In the genomic region with DNA sequence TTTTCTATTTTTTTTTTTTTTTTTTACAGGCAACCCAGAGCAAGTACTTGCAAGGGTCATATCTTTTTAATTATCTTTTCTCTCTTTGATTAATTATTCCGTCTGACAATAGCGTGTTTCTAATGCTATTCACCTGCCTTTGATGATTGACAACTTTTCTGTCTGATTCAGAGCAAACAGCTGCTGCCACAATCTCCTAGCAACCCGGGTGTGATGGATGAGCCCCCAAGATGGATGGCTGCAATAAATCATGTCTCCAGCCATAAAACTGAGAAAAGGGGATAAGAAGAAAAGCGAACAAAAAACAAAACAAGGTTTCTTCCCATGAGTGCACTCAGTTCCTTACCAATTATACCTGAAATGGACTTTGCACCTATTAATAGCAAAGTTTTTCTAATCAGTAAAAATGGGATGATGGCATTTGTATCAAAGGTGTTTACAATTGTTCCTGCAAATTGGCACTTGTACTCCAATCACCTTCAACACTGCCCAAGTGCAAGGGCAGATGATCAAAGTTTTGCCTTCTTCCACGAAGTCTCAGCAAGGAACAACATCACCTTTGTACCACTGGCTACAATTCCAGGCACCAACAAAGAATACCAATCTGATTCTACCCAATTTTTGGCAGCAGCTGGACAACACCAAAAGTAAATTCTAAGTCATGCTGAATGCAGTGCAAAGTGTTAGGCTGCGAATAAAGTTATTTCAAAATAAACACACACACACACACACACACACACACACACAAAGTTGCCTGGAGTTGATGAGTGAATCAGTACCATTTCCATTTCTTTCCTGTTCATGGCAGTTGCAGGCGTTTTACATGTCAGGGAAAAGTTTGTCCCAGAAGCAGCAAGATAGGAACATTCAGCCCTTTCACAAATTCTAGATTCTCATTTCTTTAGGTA, we compare ENCODE assay signal across 21 cellular contexts. TPM values are rescaled to one million over a fixed set of nuclear protein-coding genes. Genes with fewer than 3 reads are reported as not detected.
DNase-seq lines count a peak whose midpoint lies in the region; FAIRE-seq and TF ChIP-seq lines count a peak whose summit lies in the region.
"Had no signal": no experiment of that assay in that cellular context is flagged by ENCODE, and none has a peak within 500 bp of the region (broad histone marks: within the 10 kb centered on the region; RNA-seq: fewer than 3 reads in every experiment).

No MANE protein-coding gene starts in this region.

- H3K27me3 ChIP-seq in bronchial epithelial cell (ENCODE audit: control insufficient read depth, insufficient read depth, low read length), result no peaks in the 10 kb centered on the region
- no peaks in the 10 kb centered on the region for H3K27me3 ChIP-seq in small intestine (ENCODE audit: control insufficient read depth in 2 of 2, insufficient read depth in 2 of 2, low read length in 2 of 2)
- H3K27me3 ChIP-seq: SJSA1, upper lobe of left lung had no signal

- peaks cover 89% of the 10 kb centered on the region for H3K4me1 Mint-ChIP-seq in mesothelial cell of epicardium
- H3K4me1 Mint-ChIP-seq in activated naive CD4-positive, alpha-beta T cell treated with anti-CD3 and anti-CD28 coated beads, Interleukin-2, amount 10 ng/mL, durations not matched to agents 7 days and 5 days, result peaks cover 31% of the 10 kb centered on the region

- no peaks in the 10 kb centered on the region for H3K9me3 Mint-ChIP-seq in mesothelial cell of epicardium
- no peaks in the 10 kb centered on the region for H3K9me3 Mint-ChIP-seq in activated naive CD4-positive, alpha-beta T cell treated with anti-CD3 and anti-CD28 coated beads, Interleukin-2, amount 10 ng/mL, durations not matched to agents 7 days and 5 days
- H3K9me3 Mint-ChIP-seq: activated CD4-positive, alpha-beta memory T cell treated with anti-CD3 and anti-CD28 coated beads for 36 hours; dendritic cell treated with granulocyte-macrophage colony-stimulating factor and Interleukin-4, amounts not matched to agents 40 ng/mL and 50 ng/mL, for 4 days; GM23338; stimulated activated naive CD8-positive, alpha-beta T cell treated with anti-CD3 and anti-CD28 coated beads, Interleukin-15, amount 100 ng/mL, for 72 hours; T-cell had no signal

- CTCF ChIA-PET in activated naive CD4-positive, alpha-beta T cell treated with anti-CD3 and anti-CD28 coated beads, Interleukin-2, amount 10 ng/mL, durations not matched to agents 7 days and 5 days (lab: Charles Lee), result interaction anchor here (1.1 kb wide), 1 partner anchor 18 kb away, joined by 4 read pairs; no protein-coding TSS in a partner anchor

- peak; percentile 43 for FAIRE-seq in bronchial epithelial cell (lab: Jason Lieb, UNC)
- FAIRE-seq in small intestine (lab: Jason Lieb, UNC), result no peak
- FAIRE-seq: keratinocyte had no signal

- 24 to 61% (median 42%) methylated on average over 7 of the region's 7 CpGs for WGBS in small intestine, 3 donors

- H3K4me3 ChIP-seq in bronchial epithelial cell (ENCODE audit: low read depth, low read length), result no peak overlapping the region
- H3K4me3 ChIP-seq in small intestine (ENCODE audit: low read depth in 1 of 2, low read length in 2 of 2), result no peak overlapping the region
- H3K4me3 ChIP-seq: GM23338, SJSA1, upper lobe of left lung had no signal

- H3K27me3 Mint-ChIP-seq in mesothelial cell of epicardium (ENCODE audit: low read depth), result peaks cover 2% of the 10 kb centered on the region
- H3K27me3 Mint-ChIP-seq in activated naive CD4-positive, alpha-beta T cell treated with anti-CD3 and anti-CD28 coated beads, Interleukin-2, amount 10 ng/mL, durations not matched to agents 7 days and 5 days, result peaks cover 67% of the 10 kb centered on the region

- H3K9me3 ChIP-seq in small intestine (ENCODE audit: control insufficient read depth, low read depth), result no peaks in the 10 kb centered on the region
- H3K9me3 ChIP-seq: SJSA1, upper lobe of left lung had no signal

- no peak for TF ChIP-seq CTCF in bronchial epithelial cell (IDR thresholded peaks at IDR 0.05; ENCODE audit: insufficient read depth, low read length, severe bottlenecking)
- no peak for TF ChIP-seq CTCF in mesothelial cell of epicardium (IDR thresholded peaks at IDR 0.05; ENCODE audit: unreplicated experiment)

- H3K4me1 ChIP-seq in small intestine (ENCODE audit: control insufficient read depth in 2 of 2, insufficient read depth in 1 of 2, low read depth in 1 of 2, low read length in 1 of 2), result peaks cover 0 to 11% of the 10 kb centered on the region in 2 donors

- peaks cover 18% of the 10 kb centered on the region for H3K36me3 Mint-ChIP-seq in mesothelial cell of epicardium
- no peaks in the 10 kb centered on the region for H3K36me3 Mint-ChIP-seq in activated naive CD4-positive, alpha-beta T cell treated with anti-CD3 and anti-CD28 coated beads, Interleukin-2, amount 10 ng/mL, durations not matched to agents 7 days and 5 days
- H3K36me3 Mint-ChIP-seq: activated CD4-positive, alpha-beta memory T cell treated with anti-CD3 and anti-CD28 coated beads for 36 hours; activated naive CD8-positive, alpha-beta T cell; T-cell had no signal

- peak overlapping the region; percentile 44 for H3K4me3 Mint-ChIP-seq in mesothelial cell of epicardium
- no peak overlapping the region for H3K4me3 Mint-ChIP-seq in activated naive CD4-positive, alpha-beta T cell treated with anti-CD3 and anti-CD28 coated beads, Interleukin-2, amount 10 ng/mL, durations not matched to agents 7 days and 5 days
- H3K4me3 Mint-ChIP-seq: activated CD4-positive, alpha-beta memory T cell treated with anti-CD3 and anti-CD28 coated beads for 36 hours; dendritic cell treated with granulocyte-macrophage colony-stimulating factor and Interleukin-4, amounts not matched to agents 40 ng/mL and 50 ng/mL, for 4 days; stimulated activated naive CD8-positive, alpha-beta T cell treated with anti-CD3 and anti-CD28 coated beads, Interleukin-15, amount 100 ng/mL, for 72 hours; T-cell had no signal

- H3K36me3 ChIP-seq in bronchial epithelial cell (ENCODE audit: control insufficient read depth, insufficient read depth, low read length) (no peaks in the 10 kb centered on the region), small intestine (ENCODE audit: control insufficient read depth in 2 of 2, insufficient read depth in 2 of 2, low read length in 2 of 2) (no peaks in the 10 kb centered on the region)
- H3K36me3 ChIP-seq: upper lobe of left lung had no signal

- peak overlapping the region; percentile 86 for H3K27ac Mint-ChIP-seq in mesothelial cell of epicardium
- no peak overlapping the region for H3K27ac Mint-ChIP-seq in activated naive CD4-positive, alpha-beta T cell treated with anti-CD3 and anti-CD28 coated beads, Interleukin-2, amount 10 ng/mL, durations not matched to agents 7 days and 5 days
- H3K27ac Mint-ChIP-seq: activated CD4-positive, alpha-beta memory T cell treated with anti-CD3 and anti-CD28 coated beads for 36 hours; activated naive CD8-positive, alpha-beta T cell; stimulated activated naive CD8-positive, alpha-beta T cell treated with anti-CD3 and anti-CD28 coated beads, Interleukin-15, amount 100 ng/mL, for 72 hours; T-cell had no signal

- no peak overlapping the region for H3K27ac ChIP-seq in small intestine (ENCODE audit: low read depth in 1 of 2, low read length in 1 of 2)
- H3K27ac ChIP-seq: SJSA1, upper lobe of left lung had no signal

- DNase-seq in NCI-H1105 (lab: John Stamatoyannopoulos, UW), result peak; percentile 24
- DNase-seq in bronchial epithelial cell (ENCODE audit: low read depth), result no peak
- no peak for DNase-seq in mesothelial cell of epicardium (ENCODE audit: low spot score in 2 of 2, unreplicated experiment in 2 of 2)
- peak; percentile 23 for DNase-seq in small intestine
- no peak for DNase-seq in NCI-H1417 treated with DMSO at 0.1 percent for 48 hours (lab: John Stamatoyannopoulos, UW)
- no peak for DNase-seq in activated naive CD4-positive, alpha-beta T cell treated with anti-CD3 and anti-CD28 coated beads, Interleukin-2, amount 10 ng/mL, durations not matched to agents 7 days and 5 days
- no peak for DNase-seq in RPMI8226
- DNase-seq in islet precursor cell, result no peak
- DNase-seq: activated CD4-positive, alpha-beta memory T cell treated with anti-CD3 and anti-CD28 coated beads for 36 hours; activated CD4-positive, CD25-positive, alpha-beta regulatory T cell; activated CD8-positive, alpha-beta memory T cell treated with anti-CD3 and anti-CD28 coated beads, Interleukin-2, amount 50 U/mL, for 4 hours; NCI-H187 treated with DMSO at 0.1 percent for 48 hours; NCI-H69; stimulated activated naive CD8-positive, alpha-beta T cell treated with anti-CD3 and anti-CD28 coated beads, Interleukin-15, amount 100 ng/mL, for 72 hours had no signal

RNA-seq across cellular contexts. Expression of a gene that starts 12.0 kb away (rescaled TPM):
- total RNA-seq in bronchial epithelial cell (1.6 and 2.0 TPM in 2 replicates), mesothelial cell of epicardium (82.5 to 87.1 TPM (median 82.9 TPM) in 3 replicates)
- polyA plus RNA-seq in small intestine, result 1 to 10 TPM in 1 of 3 donors, under 1 TPM in 2; 0.22 to 2.5 (median 0.81) TPM

Comparison
In these comparisons a context has a peak if more than half of its experiments do, and no peak if none do; other contexts are left out.
1. DNase-seq: peak in NCI-H1105 (single experiment) and small intestine (single experiment); none in bronchial epithelial cell (single experiment), mesothelial cell of epicardium (0 of 2), NCI-H1417 treated with DMSO at 0.1 percent for 48 hours (single experiment), activated naive CD4-positive, alpha-beta T cell treated with anti-CD3 and anti-CD28 coated beads, Interleukin-2, amount 10 ng/mL, durations not matched to agents 7 days and 5 days (single experiment), RPMI8226 (single experiment) and islet precursor cell (single experiment).
2. RNA of a gene that starts 12.0 kb away (total RNA-seq): 82.5 to 87.1 TPM in mesothelial cell of epicardium; 1.6 to 2.0 TPM in bronchial epithelial cell; every median in the first group is over 10 times any median in the second.